In the genomic region with DNA sequence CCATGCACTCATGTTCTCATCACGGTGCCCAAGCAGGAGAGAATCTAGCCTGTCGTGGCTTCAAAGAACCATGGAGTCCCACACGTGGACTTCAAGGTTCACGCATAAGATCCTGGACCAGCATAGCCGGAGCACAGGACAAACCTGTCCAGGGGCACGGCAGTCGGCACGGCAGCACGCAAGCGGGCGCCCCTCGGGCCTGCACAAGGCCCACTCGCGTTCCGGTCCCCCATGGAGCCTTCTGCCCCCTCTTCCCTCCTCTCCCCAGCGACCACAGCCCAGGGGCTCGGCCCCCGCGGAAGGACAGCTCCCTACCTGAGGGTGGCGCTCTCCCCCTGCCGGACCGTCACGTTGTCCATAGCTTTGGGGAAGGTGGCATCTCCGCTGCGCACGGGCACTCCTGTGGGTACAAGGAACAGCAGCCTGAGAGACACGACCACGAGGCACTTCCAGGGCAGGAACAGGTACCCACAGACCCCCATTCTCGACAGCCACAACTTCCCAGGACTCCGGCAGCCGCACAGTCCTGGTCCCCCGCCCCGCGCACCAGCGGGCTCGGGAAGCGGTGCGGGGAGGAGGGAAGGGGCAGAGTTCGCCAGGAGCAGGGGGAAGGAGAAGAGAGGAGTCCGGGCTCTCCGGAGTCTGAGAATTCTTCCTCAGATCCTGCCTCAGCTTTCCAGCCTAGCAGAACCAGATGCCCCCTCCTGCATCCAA, we compare ENCODE assay signal across 12 cellular contexts.
DNase-seq lines count a peak whose midpoint lies in the region; ATAC-seq lines count a peak whose summit lies in the region.
"Had no signal": no experiment of that assay in that cellular context is flagged by ENCODE, and none has a peak within 500 bp of the region (broad histone marks: within the 10 kb centered on the region; RNA-seq: fewer than 3 reads in every experiment).

No MANE protein-coding gene starts in this region.

- DNase-seq in Right ventricle myocardium inferior (ENCODE audit: missing footprints) (no peak), Right ventricle myocardium superior (no peak), aorta (no peak), NCI-H226 (no peak), germinal center (ENCODE audit: low spot score) (no peak)
- DNase-seq: activated CD8-positive, alpha-beta memory T cell treated with anti-CD3 and anti-CD28 coated beads, Interleukin-2, amount 50 U/mL, for 48 hours; central memory CD4-positive, alpha-beta T cell; NCI-H1048 had no signal

- peak overlapping the region; percentile 19 for H3K27ac ChIP-seq in cingulate gyrus (ENCODE audit: low read depth, low read length)
- no peak overlapping the region for H3K27ac ChIP-seq in mesodermal cell (ENCODE audit: low read depth, low read length, severe bottlenecking)
- H3K27ac ChIP-seq in aorta (ENCODE audit: low read depth in 1 of 2, low read length in 2 of 2) = no peak overlapping the region
- H3K27ac ChIP-seq: BLaER1 treated with 17β-estradiol and CSF1 and Interleukin-3, amounts not matched to agents 10 nM and 100 nM had no signal

- intact Hi-C loops in Right ventricle myocardium inferior (cut with DNase I) = loop anchor here (10.0 kb wide), 1 partner anchor 122 kb away; no protein-coding TSS in a partner anchor
- intact Hi-C loops in Right ventricle myocardium superior (cut with DNase I) = no loop called here
- intact Hi-C loops in aorta (cut with DNase I) = no loop called here

- H3K4me3 ChIP-seq in mesodermal cell (ENCODE audit: extremely low read depth, insufficient read depth, low read length, poor library complexity, severe bottlenecking) = peak overlapping the region; percentile 31
- no peak overlapping the region for H3K4me3 ChIP-seq in aorta (ENCODE audit: low read length in 2 of 2)
- H3K4me3 ChIP-seq: BLaER1 treated with 17β-estradiol and CSF1 and Interleukin-3, amounts not matched to agents 10 nM and 100 nM had no signal

- H3K4me1 ChIP-seq in mesodermal cell (ENCODE audit: control insufficient read depth, insufficient read depth, low read length, poor library complexity, severe bottlenecking) (no peaks in the 10 kb centered on the region), aorta (ENCODE audit: control insufficient read depth in 1 of 2, insufficient read depth in 2 of 2, low read length in 2 of 2) (no peaks in the 10 kb centered on the region)

- no peaks in the 10 kb centered on the region for H3K36me3 ChIP-seq in mesodermal cell (ENCODE audit: control insufficient read depth, insufficient read depth, low read length)
- no peaks in the 10 kb centered on the region for H3K36me3 ChIP-seq in aorta (ENCODE audit: control insufficient read depth in 1 of 2, insufficient read depth in 2 of 2, low read length in 1 of 2)
- H3K36me3 ChIP-seq: BLaER1 treated with 17β-estradiol and CSF1 and Interleukin-3, amounts not matched to agents 10 nM and 100 nM had no signal

- H3K9me3 ChIP-seq in mesodermal cell (ENCODE audit: control insufficient read depth, low read length) = no peaks in the 10 kb centered on the region
- H3K9me3 ChIP-seq in aorta (ENCODE audit: control insufficient read depth, low read length) = no peaks in the 10 kb centered on the region

- 39 to 42% methylated on average over 11 to 13 of the region's 41 CpGs for WGBS in mesodermal cell (ENCODE audit: insufficient coverage in 2 of 2), 2 experiments
- 12 to 18% methylated on average over 23 to 41 of the region's 41 CpGs for WGBS in aorta, 2 donors

- H3K27me3 ChIP-seq in aorta (ENCODE audit: control insufficient read depth in 1 of 2, insufficient read depth in 2 of 2, low read length in 1 of 2) = peaks cover 0 to 3% of the 10 kb centered on the region in 2 donors
- H3K27me3 ChIP-seq: BLaER1 treated with 17β-estradiol and CSF1 and Interleukin-3, amounts not matched to agents 10 nM and 100 nM had no signal

- ATAC-seq in Right ventricle myocardium inferior (peak; percentile 26), Right ventricle myocardium superior (ENCODE audit: poor library complexity) (no peak), aorta (ENCODE audit: low FRiP score) (peak; percentile 31), GM21381 (IDR thresholded peaks at IDR 0.05; ENCODE audit: unreplicated experiment) (no peak)

Comparison
In these comparisons a context has a peak if more than half of its experiments do, and no peak if none do; other contexts are left out.
1. ATAC-seq: peak in Right ventricle myocardium inferior (single experiment) and aorta (single experiment); none in Right ventricle myocardium superior (single experiment) and GM21381 (single experiment).